ENCODE assay signal across 16 cellular contexts in genomic region chr12:124420041-124420765, GRCh38.
DNase-seq lines count a peak whose midpoint lies in the region; ATAC-seq, FAIRE-seq and TF ChIP-seq lines count a peak whose summit lies in the region.
"Had no signal": no experiment of that assay in that cellular context is flagged by ENCODE, and none has a peak within 500 bp of the region (broad histone marks: within the 10 kb centered on the region; RNA-seq: fewer than 3 reads in every experiment).

No MANE protein-coding gene starts in this region.

- no peaks in the 10 kb centered on the region for H3K27me3 Mint-ChIP-seq in T-cell
- H3K27me3 Mint-ChIP-seq: memory B cell, T-helper 17 cell had no signal

- no peak for DNase-seq in HepG2 (ENCODE audit: low spot score)
- DNase-seq in right lobe of liver, result no peak
- DNase-seq in esophagus muscularis mucosa (ENCODE audit: extremely low spot score), result no peak
- no peak for DNase-seq in T-cell
- DNase-seq in NCI-H1694 (lab: John Stamatoyannopoulos, UW), result no peak
- DNase-seq in NCI-H1105 (lab: John Stamatoyannopoulos, UW), result no peak
- DNase-seq: effector memory CD4-positive, alpha-beta T cell; HFFc6; KG1; NCI-H226; stimulated activated CD4-positive, alpha-beta T cell treated with anti-CD3 and anti-CD28 coated beads, Interleukin-4, amount 100 ng/mL, for 24 hours; T-helper 17 cell had no signal

- in situ Hi-C loops in HepG2 (cut with HindIII; ENCODE audit: extremely low pct_ligation_motif_present, low pct_unique_long_range_greater_than_20kb), result no loop called here

- no peak overlapping the region for H3K4me3 Mint-ChIP-seq in T-cell
- H3K4me3 Mint-ChIP-seq: HFFc6, memory B cell, T-helper 17 cell had no signal

- no peak overlapping the region for H3K27ac ChIP-seq in HepG2 (ENCODE audit: extremely low read length, insufficient read depth, low read length)
- no peak overlapping the region for H3K27ac ChIP-seq in right lobe of liver
- peak overlapping the region; percentile 88 to 97 (median 93) for H3K27ac ChIP-seq in esophagus muscularis mucosa (replicated peaks in 1 of 4)
- peak overlapping the region; percentile 99 for H3K27ac ChIP-seq in rectal smooth muscle tissue (ENCODE audit: low read depth, low read length)

- no peak overlapping the region for H3K27ac Mint-ChIP-seq in T-cell
- H3K27ac Mint-ChIP-seq: memory B cell, T-helper 17 cell had no signal

- H3K79me2 ChIP-seq in HepG2 (ENCODE audit: insufficient read depth, low read length), result no peaks in the 10 kb centered on the region

- POLR2A ChIA-PET in HepG2 (lab: Yijun Ruan, JAX) (no interaction called here), T-cell (lab: Charles Lee) (no interaction called here)

- ATAC-seq in HepG2, result no peak
- ATAC-seq in right lobe of liver, result no peak
- no peak for ATAC-seq in HG02763 (IDR thresholded peaks at IDR 0.05; ENCODE audit: unreplicated experiment)
- ATAC-seq in T-cell (replicated peaks in 1 of 4), result no peak
- ATAC-seq: activated CD4-positive, CD25-positive, alpha-beta regulatory T cell treated with anti-CD3 and anti-CD28 coated beads, Interleukin-2, amount 50 U/mL, for 24 hours; T-helper 17 cell had no signal

- no peak overlapping the region for H3K4me2 ChIP-seq in HepG2 (ENCODE audit: low read depth, low read length)

- TF ChIP-seq EP300 in HepG2 (IDR thresholded peaks at IDR 0.05; ENCODE audit: low read depth in 2 of 2, low read length in 2 of 2) (no peak), HepG2 (CRISPR knock-in tag; IDR thresholded peaks at IDR 0.05; ENCODE audit: borderline replicate concordance) (no peak), esophagus muscularis mucosa (IDR thresholded peaks at IDR 0.05) (no peak)

- H3K9ac ChIP-seq in HepG2 (ENCODE audit: insufficient read depth, low read depth, low read length), result no peak overlapping the region
- H3K9ac ChIP-seq in rectal smooth muscle tissue (ENCODE audit: low read length), result no peak overlapping the region

- H3K36me3 ChIP-seq in HepG2 (replicated peaks in 1 of 2; ENCODE audit: control insufficient read depth in 1 of 2, insufficient read depth in 2 of 2, low read length in 2 of 2) (peaks cover 3 to 12% of the 10 kb centered on the region in 2 experiments; a peak in 3 of 5 replicates), right lobe of liver (peaks cover 0 to 14% (median 0%) of the 10 kb centered on the region in 4 donors), esophagus muscularis mucosa (peaks cover 0 to 67% (median 44%) of the 10 kb centered on the region in 4 donors), rectal smooth muscle tissue (ENCODE audit: control insufficient read depth, insufficient read depth, low read length) (peaks cover 19% of the 10 kb centered on the region)

- H3K4me3 ChIP-seq in HepG2 (replicated peaks in 1 of 3; ENCODE audit: insufficient read depth in 1 of 3, low read depth in 2 of 3, low read length in 3 of 3), result no peak overlapping the region
- H3K4me3 ChIP-seq in right lobe of liver, result no peak overlapping the region
- H3K4me3 ChIP-seq in esophagus muscularis mucosa, result no peak overlapping the region
- H3K4me3 ChIP-seq in rectal smooth muscle tissue (ENCODE audit: low read length), result no peak overlapping the region

- H3K4me1 Mint-ChIP-seq in T-cell, result no peaks in the 10 kb centered on the region
- H3K4me1 Mint-ChIP-seq: memory B cell, T-helper 17 cell had no signal

- peaks cover 43% of the 10 kb centered on the region for H3K36me3 Mint-ChIP-seq in T-cell

- BruUV-seq in HepG2 (replicated peaks; lab: Mats Ljungman, UMichigan), result no TSS peak

- TF ChIP-seq CTCF in HepG2 (CRISPR knock-in tag; IDR thresholded peaks at IDR 0.05) (no peak), right lobe of liver (IDR thresholded peaks at IDR 0.05) (no peak), esophagus muscularis mucosa (IDR thresholded peaks at IDR 0.05) (no peak)

- no peak for TF ChIP-seq RAD21 in HepG2 (CRISPR knock-in tag; IDR thresholded peaks at IDR 0.05)

- no peaks in the 10 kb centered on the region for H3K9me3 ChIP-seq in HepG2 (ENCODE audit: low read length)
- H3K9me3 ChIP-seq in right lobe of liver, result no peaks in the 10 kb centered on the region
- no peaks in the 10 kb centered on the region for H3K9me3 ChIP-seq in esophagus muscularis mucosa

- intact Hi-C loops in HepG2 (cut with micrococcal nuclease; ENCODE audit: unreplicated experiment), result no loop called here
- intact Hi-C loops in right lobe of liver (cut with DNase I), result no loop called here
- intact Hi-C loops in esophagus muscularis mucosa (cut with DNase I), result loop anchor here (5.0 kb wide), 2 partner anchors 38 to 97 kb away; no protein-coding TSS in a partner anchor

- H3K4me1 ChIP-seq in HepG2 (ENCODE audit: insufficient read depth, low read length) (peaks cover 25% of the 10 kb centered on the region), right lobe of liver (peaks cover 0 to 19% (median 9%) of the 10 kb centered on the region in 4 donors), esophagus muscularis mucosa (peaks cover 46 to 89% (median 78%) of the 10 kb centered on the region in 4 donors), rectal smooth muscle tissue (ENCODE audit: control insufficient read depth, insufficient read depth, low read length) (peaks cover 35% of the 10 kb centered on the region)

- CTCF ChIA-PET in HepG2 (lab: Yijun Ruan, JAX; ENCODE audit: low intra/inter-chr PET ratio, low total read pairs), result no interaction called here
- CTCF ChIA-PET in T-cell (lab: Charles Lee), result no interaction called here

- WGBS in HepG2 (ENCODE audit: low lambda C conversion rate), result 96% methylated on average over 22 of the region's 22 CpGs
- WGBS in right lobe of liver (ENCODE audit: insufficient coverage, low coverage, low lambda C conversion rate, missing lambda C conversion rate), result 95% methylated on average over 16 of the region's 22 CpGs
- WGBS in esophagus muscularis mucosa, result 89% methylated on average over 22 of the region's 22 CpGs

- H3K9me3 Mint-ChIP-seq in T-cell, result no peaks in the 10 kb centered on the region
- H3K9me3 Mint-ChIP-seq: HFFc6, memory B cell had no signal

- H4K20me1 ChIP-seq in HepG2 (ENCODE audit: insufficient read depth, low read length), result no peaks in the 10 kb centered on the region

- FAIRE-seq in HepG2 (lab: Jason Lieb, UNC), result no peak

- H3K27me3 ChIP-seq in HepG2 (ENCODE audit: control insufficient read depth in 1 of 2, insufficient read depth in 2 of 2, low read length in 2 of 2) (no peaks in the 10 kb centered on the region), right lobe of liver (no peaks in the 10 kb centered on the region), esophagus muscularis mucosa (no peaks in the 10 kb centered on the region), rectal smooth muscle tissue (ENCODE audit: control insufficient read depth, insufficient read depth, low read length) (no peaks in the 10 kb centered on the region)

- no peak overlapping the region for H2AFZ ChIP-seq in HepG2 (ENCODE audit: low read length)

- no peak for TF ChIP-seq POLR2A in HepG2 (IDR thresholded peaks at IDR 0.05; ENCODE audit: insufficient read depth in 1 of 2, low read depth in 2 of 2, low read length in 2 of 2)
- no peak for TF ChIP-seq POLR2A in right lobe of liver (IDR thresholded peaks at IDR 0.05)
- no peak for TF ChIP-seq POLR2A in esophagus muscularis mucosa (IDR thresholded peaks at IDR 0.05; ENCODE audit: low read depth)

TF ChIP-seq in HepG2, 621 proteins besides CTCF, POLR2A, EP300 and RAD21:
- TF ChIP-seq SNAPC4 (CRISPR knock-in tag; IDR thresholded peaks at IDR 0.05) (no peak), ZNF205 (CRISPR knock-in tag; IDR thresholded peaks at IDR 0.05) (no peak), ZNF629 (CRISPR knock-in tag; conservative IDR thresholded peaks at IDR 0.05) (peak; percentile 89)
TF ChIP-seq in HepG2: peak in this region for 1.

Comparison
In these comparisons a context has a peak if more than half of its experiments do, and no peak if none do; other contexts are left out.
1. H3K27ac ChIP-seq: peak in esophagus muscularis mucosa (4 of 4) and rectal smooth muscle tissue (single experiment); none in HepG2 (single experiment) and right lobe of liver (0 of 3).